7 cellular contexts compared by ENCODE assay signal in genomic region chr6:84763397-84764331, GRCh38. TPM values are rescaled to one million over a fixed set of nuclear protein-coding genes. Genes with fewer than 3 reads are reported as not detected.
DNase-seq lines count a peak whose midpoint lies in the region; ATAC-seq and TF ChIP-seq lines count a peak whose summit lies in the region.

No MANE protein-coding gene starts in this region.

- DNase-seq in WERI-Rb-1, result peak; percentile 73
- DNase-seq in glutamatergic neuron, result peak; percentile 55
- peak; percentile 67 for DNase-seq in pulmonary artery endothelial cell (ENCODE audit: low read depth, low spot score)
- DNase-seq in amygdala (lab: John Stamatoyannopoulos, UW), result no peak
- no peak for DNase-seq in stimulated activated naive CD4-positive, alpha-beta T cell (lab: John Stamatoyannopoulos, UW)

- no peaks in the 10 kb centered on the region for H3K27me3 ChIP-seq in WERI-Rb-1 (ENCODE audit: insufficient read depth, low read depth, severe bottlenecking)

- peak overlapping the region; percentile 87 for H3K4me3 ChIP-seq in WERI-Rb-1 (ENCODE audit: low read depth, low read length)

- no peaks in the 10 kb centered on the region for H3K36me3 Mint-ChIP-seq in glutamatergic neuron (ENCODE audit: unreplicated experiment)

- TF ChIP-seq CTCF in WERI-Rb-1 (IDR thresholded peaks at IDR 0.05; ENCODE audit: low read depth, low read length) (peak; percentile 25), glutamatergic neuron (IDR thresholded peaks at IDR 0.05; ENCODE audit: partially characterized antibody, unreplicated experiment) (no peak)

- H3K4me3 Mint-ChIP-seq in glutamatergic neuron (ENCODE audit: unreplicated experiment), result peak overlapping the region; percentile 95

- no peak overlapping the region for H3K27ac Mint-ChIP-seq in glutamatergic neuron (ENCODE audit: unreplicated experiment)

- H3K36me3 ChIP-seq in WERI-Rb-1, result no peaks in the 10 kb centered on the region

- peaks cover 10% of the 10 kb centered on the region for H3K4me1 Mint-ChIP-seq in glutamatergic neuron (ENCODE audit: low read depth, unreplicated experiment)

- H3K9me3 Mint-ChIP-seq in glutamatergic neuron (ENCODE audit: unreplicated experiment), result peaks cover 15% of the 10 kb centered on the region

- H3K9me3 ChIP-seq in WERI-Rb-1 (ENCODE audit: severe bottlenecking), result no peaks in the 10 kb centered on the region

- ATAC-seq in HG02759 (IDR thresholded peaks at IDR 0.05; ENCODE audit: unreplicated experiment) (peak; percentile 36), GM18498 (IDR thresholded peaks at IDR 0.05; ENCODE audit: unreplicated experiment) (no peak)

- H3K27me3 Mint-ChIP-seq in glutamatergic neuron (ENCODE audit: unreplicated experiment), result peaks cover 22% of the 10 kb centered on the region

- peak overlapping the region; percentile 84 for H3K27ac ChIP-seq in WERI-Rb-1

RNA-seq across cellular contexts. Expression of gene TBX18, which starts 0.7 kb away (rescaled TPM):
- total RNA-seq in glutamatergic neuron (ENCODE audit: unreplicated experiment) (5.1 TPM), pulmonary artery endothelial cell (25.9 and 26.8 TPM in 2 replicates)

Comparison
In these comparisons a context has a peak if more than half of its experiments do, and no peak if none do; other contexts are left out.
1. DNase-seq: peak in WERI-Rb-1 (single experiment), glutamatergic neuron (single experiment) and pulmonary artery endothelial cell (single experiment); none in amygdala (0 of 56) and stimulated activated naive CD4-positive, alpha-beta T cell (0 of 6).